In the genomic region with DNA sequence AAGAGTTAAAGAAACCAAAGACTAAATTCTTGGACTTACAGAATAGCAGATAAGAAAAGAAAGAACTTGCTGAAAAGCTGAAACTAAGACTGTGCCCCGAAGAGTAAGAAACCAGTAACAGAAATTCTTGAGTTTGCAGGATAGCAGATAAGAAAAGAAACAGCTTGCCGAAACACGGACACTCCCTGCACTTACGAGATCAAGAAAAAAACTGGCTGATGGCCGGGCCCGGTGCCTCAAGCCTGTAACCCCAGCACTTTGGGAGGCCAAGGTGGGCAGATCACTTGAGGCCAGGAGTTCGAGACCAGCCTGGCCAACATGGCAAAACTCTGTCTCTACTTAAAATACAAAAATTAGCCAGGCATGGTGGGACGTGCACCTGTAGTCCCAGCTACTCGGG, we compare ENCODE assay signal across 1 cellular context.
TF ChIP-seq lines count a peak whose summit lies in the region.
"Not testable (repeated sequence)": the region's sequence is repeated elsewhere in the genome, so short reads cannot be mapped to it uniquely, and the experiment has no call there.

No MANE protein-coding gene starts in this region.

TF ChIP-seq in K562, 482 proteins besides CTCF, POLR2A, EP300 and RAD21:
- TF ChIP-seq TEAD4 (IDR thresholded peaks at IDR 0.05; ENCODE audit: low read length) (peak; percentile 58), KDM1A (IDR thresholded peaks at IDR 0.05) (peak in 1 of 2 experiments; percentile 23; a peak in 1 of 4 replicates), NFIC (IDR thresholded peaks at IDR 0.05) (peak; percentile 29; the same call in 1 of the 2 replicates), MTA2 (IDR thresholded peaks at IDR 0.05; ENCODE audit: low read depth) (0 out of 2 replicates have a peak, but pooled peaks have one; percentile 9), ARID1B (IDR thresholded peaks at IDR 0.05) (peak; percentile 62; the same call in 1 of the 2 replicates), CBFA2T3 (IDR thresholded peaks at IDR 0.05) (peak; percentile 78), TCF3 (CRISPR knock-in tag; IDR thresholded peaks at IDR 0.05) (peak; percentile 53), CBFA2T2 (conservative IDR thresholded peaks at IDR 0.05) (peak; percentile 51), ADNP (tag; IDR thresholded peaks at IDR 0.05) (peak; percentile 86), TAL1 (IDR thresholded peaks at IDR 0.05) (peak; percentile 46; the same call in 1 of the 2 replicates), ZNF766 (CRISPR knock-in tag; conservative IDR thresholded peaks at IDR 0.05) (peak; percentile 60; the same call in 1 of the 2 replicates), ZNF384 (IDR thresholded peaks at IDR 0.05; ENCODE audit: low read depth, low read length) (peak; percentile 53; the same call in 1 of the 2 replicates), GATA2 (CRISPR knock-in tag; IDR thresholded peaks at IDR 0.05) (0 out of 2 replicates have a peak, but pooled peaks have one; percentile 55)
- not testable (repeated sequence) for TF ChIP-seq TEAD4 (CRISPR knock-in tag; IDR thresholded peaks at IDR 0.05; ENCODE audit: borderline replicate concordance)
- TF ChIP-seq, protein P1, sequence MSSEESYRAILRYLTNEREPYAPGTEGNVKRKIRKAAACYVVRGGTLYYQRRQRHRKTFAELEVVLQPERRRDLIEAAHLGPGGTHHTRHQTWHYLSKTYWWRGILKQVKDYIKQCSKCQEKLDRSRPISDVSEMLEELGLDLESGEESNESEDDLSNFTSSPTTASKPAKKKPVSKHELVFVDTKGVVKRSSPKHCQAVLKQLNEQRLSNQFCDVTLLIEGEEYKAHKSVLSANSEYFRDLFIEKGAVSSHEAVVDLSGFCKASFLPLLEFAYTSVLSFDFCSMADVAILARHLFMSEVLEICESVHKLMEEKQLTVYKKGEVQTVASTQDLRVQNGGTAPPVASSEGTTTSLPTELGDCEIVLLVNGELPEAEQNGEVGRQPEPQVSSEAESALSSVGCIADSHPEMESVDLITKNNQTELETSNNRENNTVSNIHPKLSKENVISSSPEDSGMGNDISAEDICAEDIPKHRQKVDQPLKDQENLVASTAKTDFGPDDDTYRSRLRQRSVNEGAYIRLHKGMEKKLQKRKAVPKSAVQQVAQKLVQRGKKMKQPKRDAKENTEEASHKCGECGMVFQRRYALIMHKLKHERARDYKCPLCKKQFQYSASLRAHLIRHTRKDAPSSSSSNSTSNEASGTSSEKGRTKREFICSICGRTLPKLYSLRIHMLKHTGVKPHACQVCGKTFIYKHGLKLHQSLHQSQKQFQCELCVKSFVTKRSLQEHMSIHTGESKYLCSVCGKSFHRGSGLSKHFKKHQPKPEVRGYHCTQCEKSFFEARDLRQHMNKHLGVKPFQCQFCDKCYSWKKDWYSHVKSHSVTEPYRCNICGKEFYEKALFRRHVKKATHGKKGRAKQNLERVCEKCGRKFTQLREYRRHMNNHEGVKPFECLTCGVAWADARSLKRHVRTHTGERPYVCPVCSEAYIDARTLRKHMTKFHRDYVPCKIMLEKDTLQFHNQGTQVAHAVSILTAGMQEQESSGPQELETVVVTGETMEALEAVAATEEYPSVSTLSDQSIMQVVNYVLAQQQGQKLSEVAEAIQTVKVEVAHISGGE (CRISPR knock-in tag; IDR thresholded peaks at IDR 0.05): 0 out of 6 replicates have a peak, but pooled peaks of 1 of the 3 experiments have one; percentile 52
TF ChIP-seq in K562: peak in this region for 14; not testable (repeated sequence) for 468.
